Comparison of ENCODE assay signal across 13 cellular contexts in genomic region chr7:25864943-25865633, GRCh38.
"Had no signal": no experiment of that assay in that cellular context is flagged by ENCODE, and none has a peak within 500 bp of the region (broad histone marks: within the 10 kb centered on the region; RNA-seq: fewer than 3 reads in every experiment).

No MANE protein-coding gene starts in this region.

- ATAC-seq: gastroesophageal sphincter; heart right ventricle; right cardiac atrium; stimulated activated naive CD8-positive, alpha-beta T cell treated with anti-CD3 and anti-CD28 coated beads, Interleukin-15, amount 100 ng/mL, for 72 hours had no signal

- H3K4me1 ChIP-seq: prostate gland had no signal

- H3K4me3 ChIP-seq: esophagus muscularis mucosa, gastroesophageal sphincter, heart right ventricle, prostate gland had no signal

- H3K36me3 ChIP-seq: esophagus muscularis mucosa, gastroesophageal sphincter, heart right ventricle, prostate gland had no signal

- DNase-seq: activated CD4-positive, alpha-beta T cell treated with anti-CD3 and anti-CD28 coated beads, Interleukin-2, amount 50 U/mL, for 4 hours; activated gamma-delta T cell treated with Interleukin-2 at 50 U/mL for 16 hours; activated naive CD8-positive, alpha-beta T cell treated with anti-CD3 and anti-CD28 coated beads for 36 hours; amniotic stem cell; effector CD4-positive, alpha-beta T cell; heart right ventricle; right cardiac atrium; stimulated activated CD4-positive, alpha-beta T cell treated with anti-CD3 and anti-CD28 coated beads, Interleukin-2, amount 100 ng/mL, for 48 hours; stimulated activated naive CD8-positive, alpha-beta T cell treated with anti-CD3 and anti-CD28 coated beads, Interleukin-15, amount 100 ng/mL, for 72 hours; T-helper 2 cell had no signal

- H3K9me3 ChIP-seq: esophagus muscularis mucosa, heart right ventricle, prostate gland had no signal

- H3K27ac ChIP-seq: esophagus muscularis mucosa, gastroesophageal sphincter, heart right ventricle, prostate gland had no signal
